ENCODE assay signal across 8 cellular contexts in the genomic region with DNA sequence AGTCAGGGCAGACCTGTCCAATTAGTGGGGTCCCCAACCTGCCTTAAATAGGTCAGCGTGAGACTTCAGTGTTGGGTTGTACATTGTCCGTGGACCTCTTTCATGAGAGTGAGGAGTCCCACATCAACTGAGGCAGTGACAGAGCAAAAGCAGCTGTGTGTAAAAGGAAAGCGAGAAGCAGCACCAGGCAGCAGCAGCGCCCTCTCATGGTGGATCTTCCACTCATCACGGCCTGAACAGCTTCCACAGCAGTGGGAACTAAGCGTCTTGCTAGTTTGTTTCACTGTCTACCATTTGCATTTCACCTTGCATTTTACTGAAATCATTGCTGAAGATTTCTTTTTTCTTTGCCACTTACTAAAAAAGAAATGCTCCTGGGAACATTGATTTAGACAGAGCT.
DNase-seq lines count a peak whose midpoint lies in the region; ATAC-seq and TF ChIP-seq lines count a peak whose summit lies in the region.

No MANE protein-coding gene starts in this region.

- no peaks in the 10 kb centered on the region for H3K36me3 ChIP-seq in OCI-LY7 (ENCODE audit: insufficient read depth, low read length)

- H2AFZ ChIP-seq in OCI-LY7 (ENCODE audit: low read length) = no peak overlapping the region

- intact Hi-C loops in OCI-LY7 (cut with micrococcal nuclease; ENCODE audit: unreplicated experiment) = loop anchor here (5.0 kb wide), 1 partner anchor 936 kb away; the partner anchor contains the start of gene TFAP2B

- H3K9me3 ChIP-seq in OCI-LY7 (ENCODE audit: low read length) = no peaks in the 10 kb centered on the region

- peak; percentile 6 for DNase-seq in COLO668 (lab: John Stamatoyannopoulos, UW; ENCODE audit: unreplicated experiment)
- peak; percentile 4 for DNase-seq in OCI-LY7 (ENCODE audit: low spot score)
- DNase-seq in iPS-NIHi11 (ENCODE audit: low spot score) = peak; percentile 54
- no peak for DNase-seq in foreskin fibroblast
- DNase-seq in NCI-H446 treated with DMSO at 0.1 percent for 48 hours (lab: John Stamatoyannopoulos, UW) = no peak
- no peak for DNase-seq in NCI-H187 treated with DMSO at 0.1 percent for 48 hours (lab: John Stamatoyannopoulos, UW)

- CTCF ChIA-PET in OCI-LY7 (lab: Charles Lee; ENCODE audit: unreplicated experiment) = no interaction called here

- peak; percentile 71 for TF ChIP-seq CTCF in OCI-LY7 (conservative IDR thresholded peaks at IDR 0.05; ENCODE audit: low read length)
- no peak for TF ChIP-seq CTCF in foreskin fibroblast (IDR thresholded peaks at IDR 0.05; ENCODE audit: low read depth, low read length)

- H3K4me3 ChIP-seq in OCI-LY7 (ENCODE audit: low read depth, low read length, poor library complexity, severe bottlenecking) (no peak overlapping the region), foreskin fibroblast (ENCODE audit: low read depth in 1 of 2, low read length in 2 of 2) (no peak overlapping the region)

- H4K20me1 ChIP-seq in OCI-LY7 (ENCODE audit: insufficient read depth, low read length) = no peaks in the 10 kb centered on the region

- BruUV-seq in OCI-LY7 (replicated peaks; lab: Mats Ljungman, UMichigan) = no TSS peak

- H3K9me2 ChIP-seq in OCI-LY7 (ENCODE audit: insufficient read depth, low read length) = no peaks in the 10 kb centered on the region

- no peaks in the 10 kb centered on the region for H3K79me2 ChIP-seq in OCI-LY7 (ENCODE audit: insufficient read depth, low read depth, low read length)

- peak; percentile 38 for ATAC-seq in GM18909 (IDR thresholded peaks at IDR 0.05; ENCODE audit: poor library complexity, unreplicated experiment)
- no peak for ATAC-seq in GM19455 (IDR thresholded peaks at IDR 0.05; ENCODE audit: unreplicated experiment)

- POLR2A ChIA-PET in OCI-LY7 (lab: Charles Lee) = no interaction called here

- H3K4me1 ChIP-seq in OCI-LY7 (ENCODE audit: insufficient read depth, low read length, poor library complexity, severe bottlenecking) = no peaks in the 10 kb centered on the region

- no peak overlapping the region for H3K4me2 ChIP-seq in OCI-LY7 (ENCODE audit: low read length)

- H3K27ac ChIP-seq in OCI-LY7 (ENCODE audit: low read depth, low read length, poor library complexity, severe bottlenecking) = no peak overlapping the region

Comparison
In these comparisons a context has a peak if more than half of its experiments do, and no peak if none do; other contexts are left out.
1. DNase-seq: peak in COLO668 (single experiment), OCI-LY7 (single experiment) and iPS-NIHi11 (single experiment); none in foreskin fibroblast (0 of 2), NCI-H446 treated with DMSO at 0.1 percent for 48 hours (single experiment) and NCI-H187 treated with DMSO at 0.1 percent for 48 hours (single experiment).